1 cellular context compared by ENCODE assay signal in genomic region chr2:74205113-74205512, GRCh38.
TF ChIP-seq lines count a peak whose summit lies in the region.

No MANE protein-coding gene starts in this region.

TF ChIP-seq in A549, 52 proteins besides CTCF, POLR2A, EP300 and RAD21 (continued from another document):
- no peak for TF ChIP-seq CHD2 (IDR thresholded peaks at IDR 0.05; ENCODE audit: low read length, partially characterized antibody)
- no peak for TF ChIP-seq ESRRA (IDR thresholded peaks at IDR 0.05; ENCODE audit: borderline replicate concordance, low read length)
- no peak for TF ChIP-seq RARB (CRISPR knock-in tag; IDR thresholded peaks at IDR 0.05)
- no peak for TF ChIP-seq RFX5 (IDR thresholded peaks at IDR 0.05)
- no peak for TF ChIP-seq ELK1 (IDR thresholded peaks at IDR 0.05; ENCODE audit: low read depth, low read length)
- TF ChIP-seq HEYL (CRISPR knock-in tag; IDR thresholded peaks at IDR 0.05): no peak
- no peak for TF ChIP-seq KDM5A (IDR thresholded peaks at IDR 0.05)
- no peak for TF ChIP-seq BHLHE40 (IDR thresholded peaks at IDR 0.05; ENCODE audit: low read depth, low read length)
- TF ChIP-seq TFCP2L1 (CRISPR knock-in tag; IDR thresholded peaks at IDR 0.05): no peak
- TF ChIP-seq RCOR1 (IDR thresholded peaks at IDR 0.05; ENCODE audit: low read depth, low read length): no peak
